ENCODE assay signal across 9 cellular contexts in the genomic region with DNA sequence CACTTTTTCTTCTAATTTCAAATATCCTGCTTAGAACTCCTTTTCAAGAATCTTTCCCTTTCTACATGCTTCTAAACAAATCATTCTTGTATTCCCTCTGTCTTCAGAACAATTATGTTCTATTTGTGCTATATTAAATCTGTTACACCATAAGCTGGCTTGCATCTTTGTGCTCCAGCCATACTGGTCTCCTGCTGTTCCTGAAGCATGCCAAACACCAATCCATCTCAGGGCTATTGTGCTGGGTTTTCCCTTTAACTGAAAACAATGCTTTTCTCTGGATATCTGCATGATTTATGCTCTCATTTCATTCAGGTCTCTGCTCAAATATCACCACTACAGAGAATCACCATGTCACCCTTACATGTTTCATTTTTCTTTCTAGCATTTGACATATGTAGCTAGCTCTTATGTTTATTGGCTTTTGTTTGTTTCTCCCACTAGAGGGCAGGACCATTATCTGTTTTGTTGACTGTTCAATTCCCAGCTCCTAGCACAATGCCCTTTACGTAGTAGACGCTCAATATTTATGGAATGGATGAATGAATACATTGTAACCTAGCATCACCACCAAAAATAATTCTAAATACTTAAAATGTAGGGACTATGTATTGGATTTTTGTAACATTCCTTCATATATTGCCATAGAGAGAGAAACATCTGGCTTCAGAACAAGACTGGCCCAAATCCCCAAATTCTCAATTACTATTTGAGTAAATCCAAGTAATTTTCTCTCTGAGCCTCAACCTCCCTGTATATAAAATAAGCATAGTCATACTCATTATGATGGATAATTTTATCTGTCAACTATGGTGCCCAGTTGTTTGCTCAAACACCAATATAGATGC.
DNase-seq lines count a peak whose midpoint lies in the region; ATAC-seq and TF ChIP-seq lines count a peak whose summit lies in the region.
"Had no signal": no experiment of that assay in that cellular context is flagged by ENCODE, and none has a peak within 500 bp of the region (broad histone marks: within the 10 kb centered on the region; RNA-seq: fewer than 3 reads in every experiment).

No MANE protein-coding gene starts in this region.

- H3K4me3 ChIP-seq in astrocyte of the cerebellum (ENCODE audit: low read depth, low read length), result no peak overlapping the region
- no peak overlapping the region for H3K4me3 ChIP-seq in mucosa of descending colon
- H3K4me3 ChIP-seq in prostate gland, result no peak overlapping the region
- H3K4me3 ChIP-seq: tibial nerve had no signal

- H3K4me3 Mint-ChIP-seq in neural crest cell, result no peak overlapping the region

- H3K27ac ChIP-seq in prostate gland, result no peak overlapping the region
- H3K27ac ChIP-seq: tibial nerve had no signal

- H3K9me3 Mint-ChIP-seq in neural crest cell, result no peaks in the 10 kb centered on the region

- TF ChIP-seq POLR2A in prostate gland (IDR thresholded peaks at IDR 0.05), result no peak

- no peak overlapping the region for H3K27ac Mint-ChIP-seq in neural crest cell (ENCODE audit: unreplicated experiment)

- H3K27me3 Mint-ChIP-seq in neural crest cell (ENCODE audit: low read depth), result no peaks in the 10 kb centered on the region

- ATAC-seq in GM18511 (IDR thresholded peaks at IDR 0.05; ENCODE audit: unreplicated experiment), result peak; percentile 47
- ATAC-seq in mucosa of descending colon, result no peak
- ATAC-seq in HG03097 (IDR thresholded peaks at IDR 0.05; ENCODE audit: low FRiP score, unreplicated experiment), result no peak
- no peak for ATAC-seq in HG02610 (IDR thresholded peaks at IDR 0.05; ENCODE audit: unreplicated experiment)

- no peaks in the 10 kb centered on the region for H3K27me3 ChIP-seq in prostate gland (replicated peaks; ENCODE audit: insufficient read depth)
- H3K27me3 ChIP-seq: tibial nerve had no signal

- peak; percentile 59 for DNase-seq in NCI-H146 (lab: John Stamatoyannopoulos, UW)
- DNase-seq in astrocyte of the cerebellum (ENCODE audit: low read depth), result no peak
- DNase-seq in neural crest cell (ENCODE audit: low read depth, low spot score), result no peak
- DNase-seq in mucosa of descending colon, result no peak
- DNase-seq in prostate gland (ENCODE audit: low spot score), result no peak

- no peaks in the 10 kb centered on the region for H3K36me3 Mint-ChIP-seq in neural crest cell (ENCODE audit: low read depth)

- H3K36me3 ChIP-seq in mucosa of descending colon (ENCODE audit: low read depth), result no peaks in the 10 kb centered on the region
- H3K36me3 ChIP-seq in prostate gland, result no peaks in the 10 kb centered on the region
- H3K36me3 ChIP-seq: tibial nerve had no signal

- H3K9me3 ChIP-seq in mucosa of descending colon (no peaks in the 10 kb centered on the region), prostate gland (no peaks in the 10 kb centered on the region)
- H3K9me3 ChIP-seq: tibial nerve had no signal

- TF ChIP-seq CTCF in astrocyte of the cerebellum (IDR thresholded peaks at IDR 0.05; ENCODE audit: low read depth, low read length, missing control alignments) (peak; percentile 39), neural crest cell (conservative IDR thresholded peaks at IDR 0.05) (peak; percentile 55), mucosa of descending colon (IDR thresholded peaks at IDR 0.05) (no peak), prostate gland (IDR thresholded peaks at IDR 0.05) (peak in 1 of 4 experiments; percentile 6)

- intact Hi-C loops in mucosa of descending colon (cut with DNase I, micrococcal nuclease), result no loop called here
- intact Hi-C loops in prostate gland (cut with DNase I), result no loop called here

- no peaks in the 10 kb centered on the region for H3K4me1 ChIP-seq in mucosa of descending colon (ENCODE audit: low read depth)
- no peaks in the 10 kb centered on the region for H3K4me1 ChIP-seq in prostate gland (replicated peaks)
- H3K4me1 ChIP-seq: tibial nerve had no signal

- in situ Hi-C loops in astrocyte of the cerebellum (cut with HindIII; ENCODE audit: low sequenced_read_pairs), result no loop called here

- H3K4me1 Mint-ChIP-seq in neural crest cell, result peaks cover 4% of the 10 kb centered on the region

- 71% methylated on average over 2 of the region's 2 CpGs for WGBS in prostate gland
